ENCODE assay signal across 25 cellular contexts in the genomic region with DNA sequence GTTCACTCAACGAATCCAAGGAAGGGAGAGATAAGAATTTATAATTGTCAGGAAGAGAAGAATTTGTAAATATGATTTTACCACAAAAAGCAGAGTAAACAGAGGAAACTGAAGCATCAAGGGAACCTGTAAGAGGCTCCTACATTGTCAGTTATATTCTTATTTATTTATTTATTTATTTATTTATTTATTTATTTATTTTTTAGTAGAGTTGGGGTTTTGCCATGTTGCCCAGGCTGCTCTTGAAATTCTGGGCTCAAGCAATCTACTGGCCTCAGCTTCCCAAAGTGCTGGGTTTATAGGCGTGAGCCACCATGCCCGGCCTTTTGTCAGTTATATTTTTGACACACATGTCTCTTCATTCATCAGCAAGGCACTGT. TPM values are rescaled to one million over a fixed set of nuclear protein-coding genes. Genes with fewer than 3 reads are reported as not detected.
DNase-seq lines count a peak whose midpoint lies in the region; ATAC-seq and TF ChIP-seq lines count a peak whose summit lies in the region.
"Had no signal": no experiment of that assay in that cellular context is flagged by ENCODE, and none has a peak within 500 bp of the region (broad histone marks: within the 10 kb centered on the region; RNA-seq: fewer than 3 reads in every experiment).

No MANE protein-coding gene starts in this region.

- peaks cover 35% of the 10 kb centered on the region for H3K4me1 Mint-ChIP-seq in memory B cell

- intact Hi-C loops in left ventricle myocardium inferior (cut with micrococcal nuclease), result no loop called here

- H3K36me3 Mint-ChIP-seq in memory B cell, result no peaks in the 10 kb centered on the region
- H3K36me3 Mint-ChIP-seq: type B pancreatic cell had no signal

- no peak for TF ChIP-seq CTCF in BE2C (IDR thresholded peaks at IDR 0.05; ENCODE audit: low read depth, low read length)
- no peak for TF ChIP-seq CTCF in left ventricle myocardium inferior (IDR thresholded peaks at IDR 0.05; ENCODE audit: borderline replicate concordance)

- H3K4me1 ChIP-seq in BE2C (no peaks in the 10 kb centered on the region), left ventricle myocardium inferior (no peaks in the 10 kb centered on the region)

- H3K36me3 ChIP-seq in BE2C (no peaks in the 10 kb centered on the region), left ventricle myocardium inferior (no peaks in the 10 kb centered on the region)

- peak overlapping the region; percentile 5 for H3K27ac Mint-ChIP-seq in memory B cell
- H3K27ac Mint-ChIP-seq: type B pancreatic cell had no signal

- H3K27ac ChIP-seq in left ventricle myocardium inferior (replicated peaks), result no peak overlapping the region
- H3K27ac ChIP-seq: GM23248, hepatocyte had no signal

- H3K9me3 ChIP-seq in BE2C (no peaks in the 10 kb centered on the region), left ventricle myocardium inferior (replicated peaks) (no peaks in the 10 kb centered on the region)

- no peaks in the 10 kb centered on the region for H3K9me3 Mint-ChIP-seq in memory B cell
- H3K9me3 Mint-ChIP-seq: type B pancreatic cell had no signal

- H3K4me3 ChIP-seq in BE2C (ENCODE audit: low read depth, low read length), result no peak overlapping the region
- no peak overlapping the region for H3K4me3 ChIP-seq in left ventricle myocardium inferior
- H3K4me3 ChIP-seq: GM23248, hepatocyte, K562 had no signal

- H3K27me3 Mint-ChIP-seq in memory B cell, result no peaks in the 10 kb centered on the region

- H3K4me3 Mint-ChIP-seq in memory B cell, result peak overlapping the region; percentile 45
- H3K4me3 Mint-ChIP-seq: type B pancreatic cell had no signal

- peak; percentile 6 for ATAC-seq in GM18858 (IDR thresholded peaks at IDR 0.05; ENCODE audit: unreplicated experiment)
- ATAC-seq in HG02678 (IDR thresholded peaks at IDR 0.05; ENCODE audit: unreplicated experiment), result peak; percentile 20
- peak; percentile 16 for ATAC-seq in HG03439 (IDR thresholded peaks at IDR 0.05; ENCODE audit: unreplicated experiment)
- ATAC-seq in memory B cell (ENCODE audit: low read depth), result peak; percentile 11
- ATAC-seq: K562 had no signal

- DNase-seq in memory B cell (ENCODE audit: low spot score in 2 of 2) (no peak), BE2C (no peak), cerebellum (ENCODE audit: low spot score) (no peak), Ammon's horn (ENCODE audit: low spot score) (no peak), left ventricle myocardium inferior (no peak)
- DNase-seq: activated CD8-positive, alpha-beta memory T cell treated with anti-CD3 and anti-CD28 coated beads, Interleukin-2, amount 50 U/mL, for 48 hours; activated effector memory CD4-positive, alpha-beta T cell treated with anti-CD3 and anti-CD28 coated beads, Interleukin-2, amount 50 U/mL, for 16 hours; amniotic stem cell; DMS79 treated with DMSO at 0.1 percent for 48 hours; GM23248; NCI-H1048; NCI-H1930; NCI-H345; stimulated activated CD4-positive, alpha-beta T cell treated with anti-CD3 and anti-CD28 coated beads, Interleukin-4, amount 100 ng/mL, for 24 hours; T-helper 2 cell had no signal

- H3K27me3 ChIP-seq in BE2C (no peaks in the 10 kb centered on the region), left ventricle myocardium inferior (ENCODE audit: low read depth) (peaks cover 15% of the 10 kb centered on the region)

RNA-seq across cellular contexts. Expression of gene FCRL3, which starts 47.1 kb away (rescaled TPM):
- polyA plus RNA-seq in BE2C (2012; ENCODE audit: insufficient read depth, insufficient read length, low read depth), result not detected
- not detected for total RNA-seq in cerebellum
- total RNA-seq in left ventricle myocardium inferior, result 0.08 TPM
- total RNA-seq: dermis microvascular lymphatic vessel endothelial cell, endothelial cell of umbilical vein, GM23248, hepatocyte, K562, lung microvascular endothelial cell had no signal
- polyA plus RNA-seq: endothelial cell of umbilical vein, GM23248, hepatocyte, K562 had no signal

RNA-seq across cellular contexts. Expression of gene FCRL4, which starts 55.6 kb away (rescaled TPM):
- not detected for polyA plus RNA-seq in BE2C (2012; ENCODE audit: insufficient read depth, insufficient read length, low read depth)
- not detected for total RNA-seq in cerebellum
- not detected for total RNA-seq in left ventricle myocardium inferior
- total RNA-seq: cardiac septum, dermis microvascular lymphatic vessel endothelial cell, endothelial cell of umbilical vein, GM23248, hepatocyte, K562, lung microvascular endothelial cell had no signal
- polyA plus RNA-seq: endothelial cell of umbilical vein, GM23248, hepatocyte, K562 had no signal
